22 cellular contexts compared by ENCODE assay signal in the genomic region with DNA sequence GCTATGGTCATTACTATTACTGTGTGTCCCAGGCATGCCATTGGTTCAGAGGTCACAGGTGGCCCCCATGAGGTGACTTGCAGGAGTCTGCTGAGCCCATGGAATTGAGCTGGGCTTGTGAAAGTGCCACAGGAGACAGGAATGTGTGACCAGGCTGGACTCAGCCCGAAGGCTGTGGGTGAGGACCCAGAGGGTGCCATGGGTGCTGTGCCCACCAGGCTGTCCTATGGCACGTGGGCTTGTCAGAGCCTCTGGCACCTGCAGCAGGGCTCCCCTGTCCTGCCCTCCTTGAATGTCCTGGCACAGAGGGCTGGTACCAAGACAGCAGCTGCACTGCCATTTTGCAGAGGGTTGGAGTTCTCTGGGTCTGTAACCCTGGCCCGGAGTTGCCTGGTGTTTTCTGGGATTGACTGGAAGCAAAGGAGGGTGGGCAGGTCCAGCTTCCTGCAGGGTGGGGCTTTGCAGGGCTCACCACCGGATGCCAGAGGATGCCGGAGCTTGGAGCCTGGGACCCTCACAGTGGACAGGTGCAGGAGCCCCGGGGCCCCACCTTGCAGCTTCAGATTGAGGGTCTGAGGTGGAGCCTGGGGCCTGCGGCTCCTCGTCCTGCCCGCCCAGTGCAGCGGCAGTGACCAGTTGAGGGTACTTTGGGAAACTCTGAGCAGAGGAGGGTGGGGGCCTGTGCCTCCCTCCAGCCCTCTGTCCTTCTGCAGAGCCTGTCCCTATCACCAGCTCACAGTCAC. TPM values are rescaled to one million over a fixed set of nuclear protein-coding genes. Genes with fewer than 3 reads are reported as not detected.
DNase-seq lines count a peak whose midpoint lies in the region; ATAC-seq, FAIRE-seq and TF ChIP-seq lines count a peak whose summit lies in the region.
"Had no signal": no experiment of that assay in that cellular context is flagged by ENCODE, and none has a peak within 500 bp of the region (broad histone marks: within the 10 kb centered on the region; RNA-seq: fewer than 3 reads in every experiment).

No MANE protein-coding gene starts in this region.

- H3K36me3 ChIP-seq in SK-N-SH (replicated peaks in 1 of 2; ENCODE audit: control insufficient read depth in 1 of 2, insufficient read depth in 2 of 2, low read length in 1 of 2) = peaks cover 0 to 25% of the 10 kb centered on the region in 2 experiments
- H3K36me3 ChIP-seq in OCI-LY3 (replicated peaks; ENCODE audit: low read depth, low read length) = no peaks in the 10 kb centered on the region
- peaks cover 0 to 48% of the 10 kb centered on the region in 2 experiments for H3K36me3 ChIP-seq in mesenchymal stem cell (ENCODE audit: control insufficient read depth in 1 of 2, insufficient read depth in 2 of 2, low read depth in 1 of 2, low read length in 2 of 2)
- H3K36me3 ChIP-seq in upper lobe of right lung = no peaks in the 10 kb centered on the region
- H3K36me3 ChIP-seq: esophagus squamous epithelium, HAP-1 had no signal

- H3K9me2 ChIP-seq in SK-N-SH = no peaks in the 10 kb centered on the region

- no peak for DNase-seq in SK-N-SH
- peak; percentile 19 for DNase-seq in mesenchymal stem cell
- DNase-seq in upper lobe of right lung = peak; percentile 57
- DNase-seq in D721Med (ENCODE audit: insufficient read length, low spot score) = no peak
- DNase-seq: activated naive CD4-positive, alpha-beta T cell treated with anti-CD3 and anti-CD28 coated beads for 36 hours; activated T-cell treated with anti-CD3 and anti-CD28 coated beads for 4 hours; cerebellar nuclear complex; effector CD8-positive, alpha-beta T cell; esophagus squamous epithelium; MM.1S; NCI-H2029; NCI-H446; NK-92 treated with Interleukin-12 subunit alpha and Interleukin-12 subunit beta, amount 100 ng/mL, for 24 hours had no signal

- H4K8ac ChIP-seq in mesenchymal stem cell (ENCODE audit: low read length) = no peak overlapping the region

- H2BK12ac ChIP-seq in mesenchymal stem cell (ENCODE audit: low read length in 2 of 2) = no peak overlapping the region

- peaks cover 40% of the 10 kb centered on the region for H3K79me1 ChIP-seq in mesenchymal stem cell (replicated peaks; ENCODE audit: low read length, poor library complexity, severe bottlenecking)

- H3K4me3 ChIP-seq in SK-N-SH (ENCODE audit: low read depth in 2 of 2, low read length in 1 of 2) (no peak overlapping the region), OCI-LY3 (ENCODE audit: low read length) (no peak overlapping the region), mesenchymal stem cell (ENCODE audit: insufficient read depth in 1 of 2, low read depth in 1 of 2, low read length in 2 of 2) (no peak overlapping the region), upper lobe of right lung (no peak overlapping the region)
- H3K4me3 ChIP-seq: BLaER1 treated with 17β-estradiol and CSF1 and Interleukin-3, amounts not matched to agents 10 nM and 100 nM; esophagus squamous epithelium; HAP-1 had no signal

- H2BK5ac ChIP-seq in mesenchymal stem cell (ENCODE audit: low read depth, low read length, poor library complexity, severe bottlenecking) = no peak overlapping the region

- TF ChIP-seq EP300 in SK-N-SH (IDR thresholded peaks at IDR 0.05; ENCODE audit: borderline replicate concordance in 1 of 2, low read depth in 1 of 2, low read length in 1 of 2) = no peak

- H3K9ac ChIP-seq in SK-N-SH (no peak overlapping the region), OCI-LY3 (ENCODE audit: low read length) (no peak overlapping the region), mesenchymal stem cell (ENCODE audit: low read length) (no peak overlapping the region)
- H3K9ac ChIP-seq: BLaER1 treated with 17β-estradiol and CSF1 and Interleukin-3, amounts not matched to agents 10 nM and 100 nM had no signal

- FAIRE-seq in D721Med (lab: Jason Lieb, UNC) = no peak
- FAIRE-seq: A204.1 had no signal

- no peak overlapping the region for H2BK120ac ChIP-seq in mesenchymal stem cell (ENCODE audit: low read depth, low read length)

- ATAC-seq in SK-N-SH treated with all-trans-retinoic acid at 6 μM for 48 hours (peak; percentile 40), upper lobe of right lung (no peak), GM19324 (IDR thresholded peaks at IDR 0.05; ENCODE audit: low FRiP score, unreplicated experiment) (no peak), HG02885 (IDR thresholded peaks at IDR 0.05; ENCODE audit: poor library complexity, unreplicated experiment) (no peak)

- TF ChIP-seq RAD21 in SK-N-SH (IDR thresholded peaks at IDR 0.05; ENCODE audit: low read length) = no peak

- H3K9me3 ChIP-seq in SK-N-SH (no peaks in the 10 kb centered on the region), OCI-LY3 (ENCODE audit: insufficient read depth, low read length) (no peaks in the 10 kb centered on the region), mesenchymal stem cell (ENCODE audit: control insufficient read depth, low read length) (no peaks in the 10 kb centered on the region), upper lobe of right lung (no peaks in the 10 kb centered on the region)
- H3K9me3 ChIP-seq: HAP-1 had no signal

- H4K91ac ChIP-seq in mesenchymal stem cell (ENCODE audit: low read length) = no peak overlapping the region

- H3K4ac ChIP-seq in mesenchymal stem cell (ENCODE audit: low read depth in 1 of 2, low read length in 2 of 2) = no peak overlapping the region

- no peak overlapping the region for H3K23ac ChIP-seq in mesenchymal stem cell (ENCODE audit: low read length in 2 of 2)

- H3K4me1 ChIP-seq in SK-N-SH (ENCODE audit: control insufficient read depth in 1 of 2, insufficient read depth in 2 of 2, low read depth in 1 of 2, low read length in 1 of 2) (peaks cover 2 to 8% of the 10 kb centered on the region in 2 experiments; a peak in 2 of 4 replicates), OCI-LY3 (ENCODE audit: low read length) (no peaks in the 10 kb centered on the region), mesenchymal stem cell (ENCODE audit: control insufficient read depth, insufficient read depth, low read depth, low read length) (peaks cover 34% of the 10 kb centered on the region), upper lobe of right lung (peaks cover 4% of the 10 kb centered on the region)
- H3K4me1 ChIP-seq: HAP-1 had no signal

- no peak overlapping the region for H3K4me2 ChIP-seq in SK-N-SH
- H3K4me2 ChIP-seq in OCI-LY3 (ENCODE audit: low read length) = no peak overlapping the region
- no peak overlapping the region for H3K4me2 ChIP-seq in mesenchymal stem cell (ENCODE audit: low read length, poor library complexity, severe bottlenecking)
- H3K4me2 ChIP-seq: BLaER1 treated with 17β-estradiol and CSF1 and Interleukin-3, amounts not matched to agents 10 nM and 100 nM had no signal

- H3K27ac ChIP-seq in SK-N-SH (ENCODE audit: low read depth in 2 of 2, low read length in 1 of 2) (peak overlapping the region in 1 of 2 experiments; percentile 18; a peak in 1 of 4 replicates), OCI-LY3 (ENCODE audit: low read length) (no peak overlapping the region), mesenchymal stem cell (ENCODE audit: low read length, poor library complexity, severe bottlenecking) (no peak overlapping the region), upper lobe of right lung (no peak overlapping the region)
- H3K27ac ChIP-seq: BLaER1 treated with 17β-estradiol and CSF1 and Interleukin-3, amounts not matched to agents 10 nM and 100 nM; esophagus squamous epithelium; HL-60 had no signal

- intact Hi-C loops in upper lobe of right lung (cut with DNase I) = no loop called here

- TF ChIP-seq CTCF in SK-N-SH (IDR thresholded peaks at IDR 0.05) (no peak), OCI-LY3 (IDR thresholded peaks at IDR 0.05; ENCODE audit: low read depth, low read length) (0 out of 2 replicates have a peak, but pooled peaks have one; percentile 8), upper lobe of right lung (IDR thresholded peaks at IDR 0.05) (no peak), D721Med (IDR thresholded peaks at IDR 0.05; ENCODE audit: insufficient read depth, missing control alignments) (no peak)

- H2AK5ac ChIP-seq in mesenchymal stem cell (ENCODE audit: low read length, severe bottlenecking) = no peak overlapping the region

- H3K27me3 ChIP-seq in SK-N-SH (ENCODE audit: insufficient read depth) = no peaks in the 10 kb centered on the region
- no peaks in the 10 kb centered on the region for H3K27me3 ChIP-seq in OCI-LY3 (ENCODE audit: low read depth, low read length)
- H3K27me3 ChIP-seq in mesenchymal stem cell (ENCODE audit: control insufficient read depth in 1 of 2, insufficient read depth in 1 of 2, low read length in 2 of 2) = no peaks in the 10 kb centered on the region
- no peaks in the 10 kb centered on the region for H3K27me3 ChIP-seq in upper lobe of right lung
- H3K27me3 ChIP-seq: esophagus squamous epithelium had no signal

- peaks cover 66% of the 10 kb centered on the region for H3F3A ChIP-seq in SK-N-SH (replicated peaks; ENCODE audit: insufficient read depth)

- CTCF ChIA-PET in SK-N-SH (lab: Yijun Ruan, JAX) = interaction anchor here (0.6 to 1.8 kb wide), 11 partner anchors 9 to 213 kb away, joined by 3 to 18 read pairs (median 3); no protein-coding TSS in a partner anchor

- H2BK15ac ChIP-seq in mesenchymal stem cell (ENCODE audit: low read depth, poor library complexity, severe bottlenecking) = no peak overlapping the region

- H3K14ac ChIP-seq in mesenchymal stem cell (ENCODE audit: low read length in 2 of 2) = no peak overlapping the region

- H4K20me1 ChIP-seq in SK-N-SH (ENCODE audit: insufficient read depth) (peaks cover 91% of the 10 kb centered on the region), OCI-LY3 (ENCODE audit: insufficient read depth, low read length) (no peaks in the 10 kb centered on the region)

- peaks cover 79% of the 10 kb centered on the region for H3K79me2 ChIP-seq in SK-N-SH (ENCODE audit: insufficient read depth)
- no peaks in the 10 kb centered on the region for H3K79me2 ChIP-seq in OCI-LY3 (ENCODE audit: low read length)

- POLR2A ChIA-PET in SK-N-SH (lab: Yijun Ruan, JAX) = no interaction called here

- WGBS in SK-N-SH (ENCODE audit: low lambda C conversion rate) = 71% methylated on average over 3 of the region's 10 CpGs
- 85% methylated on average over 10 of the region's 10 CpGs for WGBS in mesenchymal stem cell

- H3K18ac ChIP-seq in mesenchymal stem cell (ENCODE audit: low read depth in 1 of 2, low read length in 2 of 2) = no peak overlapping the region

- H2AFZ ChIP-seq in SK-N-SH (ENCODE audit: low read depth) (no peak overlapping the region), OCI-LY3 (ENCODE audit: low read depth, low read length) (no peak overlapping the region), mesenchymal stem cell (ENCODE audit: low read depth, low read length) (no peak overlapping the region)

TF ChIP-seq in SK-N-SH, 30 proteins besides CTCF, POLR2A, EP300 and RAD21 (continues in another document):
- TF ChIP-seq RXRA (IDR thresholded peaks at IDR 0.05; ENCODE audit: borderline replicate concordance, low read depth) = no peak
- no peak for TF ChIP-seq FOXM1 (IDR thresholded peaks at IDR 0.05; ENCODE audit: low read depth)
- no peak for TF ChIP-seq EZH2phosphoT487 (IDR thresholded peaks at IDR 0.05; ENCODE audit: borderline replicate concordance, low read depth)
- no peak for TF ChIP-seq ELF1 (IDR thresholded peaks at IDR 0.05)
- TF ChIP-seq SIN3A (IDR thresholded peaks at IDR 0.05; ENCODE audit: borderline replicate concordance, low read depth, low read length) = no peak

RNA-seq across cellular contexts. Expression of gene COL5A1, which starts 14.2 kb away (rescaled TPM):
- polyA plus RNA-seq in SK-N-SH (2012; rRNA removed) = 26.4 and 73.8 TPM in 2 replicates
- 37.9 and 52.7 TPM in 2 replicates for polyA plus RNA-seq in SK-N-SH (2012; cell fraction: cytosol; rRNA removed)
- 131 and 166 TPM in 2 replicates for polyA plus RNA-seq in SK-N-SH (2012; cell fraction: nucleus; rRNA removed)
- 754 TPM for polyA plus RNA-seq in mesenchymal stem cell (2013, experiment 1 of 2)
- 709 TPM for polyA plus RNA-seq in mesenchymal stem cell (2013, experiment 2 of 2)
- total RNA-seq in upper lobe of right lung = 37.8 TPM
- polyA plus RNA-seq: IgD-negative memory B cell had no signal

Comparison
In these comparisons a context has a peak if more than half of its experiments do, and no peak if none do; other contexts are left out.
1. DNase-seq: peak in mesenchymal stem cell (single experiment) and upper lobe of right lung (single experiment); none in SK-N-SH (single experiment) and D721Med (single experiment).